26 cellular contexts compared by ENCODE assay signal in the genomic region with DNA sequence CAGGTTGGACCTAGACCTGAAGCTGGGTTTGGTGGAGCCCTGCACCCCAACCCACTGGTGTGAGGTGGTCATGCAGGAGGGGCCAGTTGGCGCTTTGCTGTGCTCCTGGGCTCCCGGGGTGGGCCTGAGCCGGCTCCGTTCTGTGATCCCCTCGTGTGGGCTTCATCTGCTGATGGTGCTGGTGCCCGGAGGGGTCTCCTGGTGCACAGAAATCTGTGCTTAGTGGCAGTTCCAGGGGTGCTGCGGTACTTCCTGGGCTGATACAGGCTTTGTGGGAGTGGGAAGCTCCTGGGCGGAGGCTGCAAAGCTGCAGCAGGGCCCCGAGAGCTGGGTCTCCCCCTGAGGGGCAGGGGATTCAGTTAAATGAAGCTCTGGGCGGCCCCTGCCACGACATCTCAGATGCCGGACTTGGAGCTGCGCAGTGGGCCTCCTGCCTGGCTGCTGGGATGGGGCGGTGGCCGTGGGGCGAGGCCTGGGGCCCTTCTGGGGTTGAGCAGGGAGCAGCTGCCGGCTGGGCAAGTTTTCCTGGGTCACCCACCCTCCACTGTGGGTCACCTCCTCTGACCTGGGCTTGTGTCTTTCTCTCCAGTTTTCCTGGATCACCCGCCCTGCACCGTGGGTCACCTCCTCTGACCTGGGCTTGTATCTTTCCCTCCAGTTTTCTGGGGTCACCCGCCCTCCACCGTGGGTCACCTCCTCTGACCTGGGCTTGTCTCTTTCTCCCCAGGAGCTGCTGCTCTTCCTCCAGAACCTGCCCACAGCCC.
A peak's percentile ranks its signal among the peaks of the same experiment; 100 is the strongest.
DNase-seq lines count a peak whose midpoint lies in the region; ATAC-seq and TF ChIP-seq lines count a peak whose summit lies in the region.
"Had no signal": no experiment of that assay in that cellular context is flagged by ENCODE, and none has a peak within 500 bp of the region (broad histone marks: within the 10 kb centered on the region; RNA-seq: fewer than 3 reads in every experiment).

No MANE protein-coding gene starts in this region.

- peaks cover 3 to 6% of the 10 kb centered on the region in 2 donors for H3K4me1 ChIP-seq in left lung
- no peaks in the 10 kb centered on the region for H3K4me1 ChIP-seq in sigmoid colon
- H3K4me1 ChIP-seq: A549, BE2C, uterus had no signal

- H3K4me3 Mint-ChIP-seq in activated T-cell treated with anti-CD3 and anti-CD28 coated beads, Interleukin-2, amount 50 U/mL, for 4 hours, result no peak overlapping the region
- H3K4me3 Mint-ChIP-seq in activated T-cell treated with anti-CD3 and anti-CD28 coated beads, Interleukin-2, amount 50 U/mL, for 72 hours, result no peak overlapping the region
- H3K4me3 Mint-ChIP-seq in T-helper 17 cell, result no peak overlapping the region
- H3K4me3 Mint-ChIP-seq: activated B cell treated with CpG ODN at 0.5 μM for 24 hours; naive thymus-derived CD4-positive, alpha-beta T cell had no signal

- WGBS in sigmoid colon, 2 donors, result 73 to 87% methylated on average over 21 of the region's 21 CpGs

- H3K36me3 ChIP-seq in left lung (peaks cover 0 to 31% of the 10 kb centered on the region in 2 donors), sigmoid colon (no peaks in the 10 kb centered on the region)
- H3K36me3 ChIP-seq: BE2C, cardiac muscle cell, uterus had no signal

- H3K36me3 Mint-ChIP-seq in activated T-cell treated with anti-CD3 and anti-CD28 coated beads, Interleukin-2, amount 50 U/mL, for 4 hours (ENCODE audit: insufficient read depth), result peaks cover 19% of the 10 kb centered on the region
- H3K36me3 Mint-ChIP-seq in activated T-cell treated with anti-CD3 and anti-CD28 coated beads, Interleukin-2, amount 50 U/mL, for 72 hours (ENCODE audit: insufficient read depth in 2 of 2), result peaks cover 1 to 14% of the 10 kb centered on the region in 2 donors
- peaks cover 9% of the 10 kb centered on the region for H3K36me3 Mint-ChIP-seq in T-helper 17 cell (ENCODE audit: low read depth)

- no peaks in the 10 kb centered on the region for H3K9me3 Mint-ChIP-seq in activated T-cell treated with anti-CD3 and anti-CD28 coated beads, Interleukin-2, amount 50 U/mL, for 4 hours
- no peaks in the 10 kb centered on the region for H3K9me3 Mint-ChIP-seq in activated T-cell treated with anti-CD3 and anti-CD28 coated beads, Interleukin-2, amount 50 U/mL, for 72 hours
- H3K9me3 Mint-ChIP-seq: activated B cell treated with CpG ODN at 0.5 μM for 24 hours had no signal

- H3K27me3 ChIP-seq in left lung, result no peaks in the 10 kb centered on the region
- H3K27me3 ChIP-seq in sigmoid colon, result no peaks in the 10 kb centered on the region
- H3K27me3 ChIP-seq: BE2C, cardiac muscle cell, uterus had no signal

- TF ChIP-seq EP300 in sigmoid colon (IDR thresholded peaks at IDR 0.05), result no peak

- H3K9me3 ChIP-seq in T-helper 17 cell (ENCODE audit: control insufficient read depth, low read length, poor library complexity, severe bottlenecking), result no peaks in the 10 kb centered on the region
- no peaks in the 10 kb centered on the region for H3K9me3 ChIP-seq in left lung
- H3K9me3 ChIP-seq in sigmoid colon, result no peaks in the 10 kb centered on the region
- H3K9me3 ChIP-seq: A549, BE2C, uterus had no signal

- intact Hi-C loops in left lung (cut with DNase I), result no loop called here
- intact Hi-C loops in sigmoid colon (cut with DNase I), result no loop called here

- no peak for TF ChIP-seq POLR2A in sigmoid colon (IDR thresholded peaks at IDR 0.05)

- H3K4me3 ChIP-seq in left lung (no peak overlapping the region), sigmoid colon (no peak overlapping the region)
- H3K4me3 ChIP-seq: A549, cardiac muscle cell, PC-9, uterus had no signal

- no peaks in the 10 kb centered on the region for H3K27me3 Mint-ChIP-seq in activated T-cell treated with anti-CD3 and anti-CD28 coated beads, Interleukin-2, amount 50 U/mL, for 4 hours (ENCODE audit: low read depth)
- no peaks in the 10 kb centered on the region for H3K27me3 Mint-ChIP-seq in activated T-cell treated with anti-CD3 and anti-CD28 coated beads, Interleukin-2, amount 50 U/mL, for 72 hours (ENCODE audit: low read depth)
- no peaks in the 10 kb centered on the region for H3K27me3 Mint-ChIP-seq in T-helper 17 cell
- H3K27me3 Mint-ChIP-seq: activated B cell treated with CpG ODN at 0.5 μM for 24 hours; naive thymus-derived CD4-positive, alpha-beta T cell had no signal

- ATAC-seq in activated T-cell treated with anti-CD3 and anti-CD28 coated beads, Interleukin-2, amount 50 U/mL, for 4 hours, result no peak
- ATAC-seq in activated T-cell treated with anti-CD3 and anti-CD28 coated beads, Interleukin-2, amount 50 U/mL, for 72 hours (replicated peaks in 1 of 2), result no peak
- ATAC-seq in T-helper 17 cell (no peak), left lung (no peak)
- ATAC-seq: A549; naive thymus-derived CD4-positive, alpha-beta T cell had no signal

- H3K27ac Mint-ChIP-seq in activated T-cell treated with anti-CD3 and anti-CD28 coated beads, Interleukin-2, amount 50 U/mL, for 72 hours, result no peak overlapping the region
- H3K27ac Mint-ChIP-seq in T-helper 17 cell, result no peak overlapping the region
- H3K27ac Mint-ChIP-seq: activated B cell treated with CpG ODN at 0.5 μM for 24 hours had no signal

- no peak overlapping the region for H3K27ac ChIP-seq in left lung
- H3K27ac ChIP-seq in sigmoid colon, result no peak overlapping the region
- H3K27ac ChIP-seq: A549, cardiac muscle cell, PC-9, uterus had no signal

- no peak for TF ChIP-seq CTCF in left lung (IDR thresholded peaks at IDR 0.05)
- no peak for TF ChIP-seq CTCF in sigmoid colon (IDR thresholded peaks at IDR 0.05)

- H3K4me1 Mint-ChIP-seq in activated T-cell treated with anti-CD3 and anti-CD28 coated beads, Interleukin-2, amount 50 U/mL, for 4 hours (ENCODE audit: low read depth), result no peaks in the 10 kb centered on the region
- no peaks in the 10 kb centered on the region for H3K4me1 Mint-ChIP-seq in activated T-cell treated with anti-CD3 and anti-CD28 coated beads, Interleukin-2, amount 50 U/mL, for 72 hours (ENCODE audit: low read depth)
- peaks cover 1% of the 10 kb centered on the region for H3K4me1 Mint-ChIP-seq in T-helper 17 cell
- H3K4me1 Mint-ChIP-seq: activated B cell treated with CpG ODN at 0.5 μM for 24 hours; naive thymus-derived CD4-positive, alpha-beta T cell had no signal

- DNase-seq in activated T-cell treated with anti-CD3 and anti-CD28 coated beads, Interleukin-2, amount 50 U/mL, for 4 hours, result peak; percentile 2
- no peak for DNase-seq in activated T-cell treated with anti-CD3 and anti-CD28 coated beads, Interleukin-2, amount 50 U/mL, for 72 hours
- DNase-seq in T-helper 17 cell (peak in 2 of 3 donors; percentile 6 to 8), left lung (peak; percentile 23 to 74), sigmoid colon (peak; percentile 46), HuH-7.5 (ENCODE audit: low spot score) (no peak), NCI-H82 treated with DMSO at 0.1 percent for 48 hours (lab: John Stamatoyannopoulos, UW; ENCODE audit: unreplicated experiment) (no peak), KG1 (lab: John Stamatoyannopoulos, UW) (no peak)
- DNase-seq: activated B cell treated with CpG ODN at 0.5 μM for 24 hours; activated CD4-positive, alpha-beta T cell treated with anti-CD3 and anti-CD28 coated beads, Interleukin-2, amount 50 U/mL, for 48 hours; BE2C; COR-L47; dermis blood vessel endothelial cell; DMS79; GF-D8; H7; naive thymus-derived CD4-positive, alpha-beta T cell; NCI-H1436 treated with DMSO at 0.1 percent for 48 hours; NCI-H2107; NCI-H510A treated with DMSO at 0.1 percent for 48 hours; PC-9; SHP77; T1000 had no signal

Comparison
In these comparisons a context has a peak if more than half of its experiments do, and no peak if none do; other contexts are left out.
1. DNase-seq: peak in activated T-cell treated with anti-CD3 and anti-CD28 coated beads, Interleukin-2, amount 50 U/mL, for 4 hours (single experiment), T-helper 17 cell (2 of 3), left lung (2 of 2) and sigmoid colon (single experiment); none in activated T-cell treated with anti-CD3 and anti-CD28 coated beads, Interleukin-2, amount 50 U/mL, for 72 hours (0 of 2), HuH-7.5 (single experiment), NCI-H82 treated with DMSO at 0.1 percent for 48 hours (single experiment) and KG1 (single experiment).